Comparison of ENCODE assay signal across 22 cellular contexts in the genomic region with DNA sequence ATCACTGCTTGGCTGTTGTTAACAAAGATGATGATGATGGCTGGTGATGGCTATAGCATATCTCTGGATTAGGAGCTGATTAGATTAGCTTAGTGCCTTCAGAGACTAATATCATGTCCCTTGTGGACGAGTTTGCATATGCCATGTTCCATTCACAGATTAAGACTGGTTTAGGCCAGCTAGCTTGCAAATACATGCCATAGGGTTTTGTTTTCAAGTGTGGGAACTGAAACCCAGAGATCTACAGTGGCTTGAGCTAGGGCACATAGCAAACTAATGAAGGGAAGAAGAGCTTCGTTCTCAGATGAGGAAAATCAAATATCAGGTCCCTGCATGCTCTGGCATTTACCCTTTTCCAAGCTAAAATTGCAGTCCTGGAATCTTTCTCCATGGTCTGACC.
"Had no signal": no experiment of that assay in that cellular context is flagged by ENCODE, and none has a peak within 500 bp of the region (broad histone marks: within the 10 kb centered on the region; RNA-seq: fewer than 3 reads in every experiment).

No MANE protein-coding gene starts in this region.

- DNase-seq: IMR-90, Kasumi-1, KG1, MM.1S, NCI-H1092 treated with DMSO at 0.1 percent for 48 hours, NCI-H1436, NCI-H187, NCI-H2029, NCI-H2081 treated with DMSO at 0.1 percent for 48 hours, NCI-H2171 treated with DMSO at 0.1 percent for 48 hours, NCI-H345, NCI-H446 treated with DMSO at 0.1 percent for 48 hours, NCI-H510A treated with DMSO at 0.1 percent for 48 hours, NCI-H526, PC-3, SHP77, T-helper 1 cell, T-helper 17 cell had no signal

- H3K27ac ChIP-seq: RWPE1 had no signal

- ATAC-seq: HepG2, Panc1, PC-3, SK-N-SH treated with all-trans-retinoic acid at 6 μM for 48 hours, T-helper 17 cell had no signal
